In genomic region chr18:48990497-48991298, GRCh38 we compare ENCODE assay signal across 1 cellular context.
TF ChIP-seq lines count a peak whose summit lies in the region.

No MANE protein-coding gene starts in this region.

TF ChIP-seq in HepG2, 621 proteins besides CTCF, POLR2A, EP300 and RAD21 (continued from another document and continues in another):
- no peak for TF ChIP-seq HINFP (CRISPR knock-in tag; IDR thresholded peaks at IDR 0.05; ENCODE audit: low read depth)
- no peak for TF ChIP-seq KAT7 (CRISPR knock-in tag; IDR thresholded peaks at IDR 0.05; ENCODE audit: borderline replicate concordance)
- TF ChIP-seq RELA (CRISPR knock-in tag; IDR thresholded peaks at IDR 0.05) = no peak
- no peak for TF ChIP-seq NFKBIZ (CRISPR knock-in tag; IDR thresholded peaks at IDR 0.05)
- TF ChIP-seq CAMTA2 (CRISPR knock-in tag; IDR thresholded peaks at IDR 0.05; ENCODE audit: borderline replicate concordance) = no peak
- TF ChIP-seq TAF1 (CRISPR knock-in tag; IDR thresholded peaks at IDR 0.05) = no peak
- TF ChIP-seq ZNF263 (CRISPR knock-in tag; IDR thresholded peaks at IDR 0.05) = no peak
- no peak for TF ChIP-seq ZNF101 (CRISPR knock-in tag; IDR thresholded peaks at IDR 0.05; ENCODE audit: borderline replicate concordance, low read depth)
- TF ChIP-seq ZNF335 (CRISPR knock-in tag; IDR thresholded peaks at IDR 0.05) = no peak
- TF ChIP-seq ELK4 (CRISPR knock-in tag; IDR thresholded peaks at IDR 0.05; ENCODE audit: borderline replicate concordance) = no peak
- TF ChIP-seq ZNF710 (CRISPR knock-in tag; IDR thresholded peaks at IDR 0.05; ENCODE audit: borderline replicate concordance) = no peak
- no peak for TF ChIP-seq TFDP1 (CRISPR knock-in tag; IDR thresholded peaks at IDR 0.05; ENCODE audit: borderline replicate concordance)
- TF ChIP-seq ZSCAN9 (CRISPR knock-in tag; IDR thresholded peaks at IDR 0.05; ENCODE audit: borderline replicate concordance) = 0 out of 2 replicates have a peak, but pooled peaks have one; percentile 21
- TF ChIP-seq, protein P1, sequence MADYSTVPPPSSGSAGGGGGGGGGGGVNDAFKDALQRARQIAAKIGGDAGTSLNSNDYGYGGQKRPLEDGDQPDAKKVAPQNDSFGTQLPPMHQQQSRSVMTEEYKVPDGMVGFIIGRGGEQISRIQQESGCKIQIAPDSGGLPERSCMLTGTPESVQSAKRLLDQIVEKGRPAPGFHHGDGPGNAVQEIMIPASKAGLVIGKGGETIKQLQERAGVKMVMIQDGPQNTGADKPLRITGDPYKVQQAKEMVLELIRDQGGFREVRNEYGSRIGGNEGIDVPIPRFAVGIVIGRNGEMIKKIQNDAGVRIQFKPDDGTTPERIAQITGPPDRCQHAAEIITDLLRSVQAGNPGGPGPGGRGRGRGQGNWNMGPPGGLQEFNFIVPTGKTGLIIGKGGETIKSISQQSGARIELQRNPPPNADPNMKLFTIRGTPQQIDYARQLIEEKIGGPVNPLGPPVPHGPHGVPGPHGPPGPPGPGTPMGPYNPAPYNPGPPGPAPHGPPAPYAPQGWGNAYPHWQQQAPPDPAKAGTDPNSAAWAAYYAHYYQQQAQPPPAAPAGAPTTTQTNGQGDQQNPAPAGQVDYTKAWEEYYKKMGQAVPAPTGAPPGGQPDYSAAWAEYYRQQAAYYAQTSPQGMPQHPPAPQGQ (CRISPR knock-in tag; IDR thresholded peaks at IDR 0.05; ENCODE audit: borderline replicate concordance) = no peak
- no peak for TF ChIP-seq PCBP1 (IDR thresholded peaks at IDR 0.05; ENCODE audit: borderline replicate concordance, low read depth, low read length)
- TF ChIP-seq ZNF766 (CRISPR knock-in tag; IDR thresholded peaks at IDR 0.05; ENCODE audit: borderline replicate concordance) = no peak
- TF ChIP-seq, protein P2, sequence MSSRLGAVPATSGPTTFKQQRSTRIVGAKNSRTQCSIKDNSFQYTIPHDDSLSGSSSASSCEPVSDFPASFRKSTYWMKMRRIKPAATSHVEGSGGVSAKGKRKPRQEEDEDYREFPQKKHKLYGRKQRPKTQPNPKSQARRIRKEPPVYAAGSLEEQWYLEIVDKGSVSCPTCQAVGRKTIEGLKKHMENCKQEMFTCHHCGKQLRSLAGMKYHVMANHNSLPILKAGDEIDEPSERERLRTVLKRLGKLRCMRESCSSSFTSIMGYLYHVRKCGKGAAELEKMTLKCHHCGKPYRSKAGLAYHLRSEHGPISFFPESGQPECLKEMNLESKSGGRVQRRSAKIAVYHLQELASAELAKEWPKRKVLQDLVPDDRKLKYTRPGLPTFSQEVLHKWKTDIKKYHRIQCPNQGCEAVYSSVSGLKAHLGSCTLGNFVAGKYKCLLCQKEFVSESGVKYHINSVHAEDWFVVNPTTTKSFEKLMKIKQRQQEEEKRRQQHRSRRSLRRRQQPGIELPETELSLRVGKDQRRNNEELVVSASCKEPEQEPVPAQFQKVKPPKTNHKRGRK (CRISPR knock-in tag; IDR thresholded peaks at IDR 0.05) = no peak
- TF ChIP-seq MTF2 (CRISPR knock-in tag; IDR thresholded peaks at IDR 0.05; ENCODE audit: borderline replicate concordance) = peak; percentile 51; the same call in 1 of the 2 replicates
- TF ChIP-seq, protein P3, sequence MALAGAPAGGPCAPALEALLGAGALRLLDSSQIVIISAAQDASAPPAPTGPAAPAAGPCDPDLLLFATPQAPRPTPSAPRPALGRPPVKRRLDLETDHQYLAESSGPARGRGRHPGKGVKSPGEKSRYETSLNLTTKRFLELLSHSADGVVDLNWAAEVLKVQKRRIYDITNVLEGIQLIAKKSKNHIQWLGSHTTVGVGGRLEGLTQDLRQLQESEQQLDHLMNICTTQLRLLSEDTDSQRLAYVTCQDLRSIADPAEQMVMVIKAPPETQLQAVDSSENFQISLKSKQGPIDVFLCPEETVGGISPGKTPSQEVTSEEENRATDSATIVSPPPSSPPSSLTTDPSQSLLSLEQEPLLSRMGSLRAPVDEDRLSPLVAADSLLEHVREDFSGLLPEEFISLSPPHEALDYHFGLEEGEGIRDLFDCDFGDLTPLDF (CRISPR knock-in tag; IDR thresholded peaks at IDR 0.05) = no peak
- no peak for TF ChIP-seq NPAS2 (CRISPR knock-in tag; IDR thresholded peaks at IDR 0.05; ENCODE audit: borderline replicate concordance)
- TF ChIP-seq ATF3 (CRISPR knock-in tag; IDR thresholded peaks at IDR 0.05) = peak; percentile 88; the same call in 1 of the 2 replicates
- TF ChIP-seq SOX5 (CRISPR knock-in tag; IDR thresholded peaks at IDR 0.05; ENCODE audit: borderline replicate concordance) = peak; percentile 17; the same call in 1 of the 2 replicates
- TF ChIP-seq ELF4 (CRISPR knock-in tag; IDR thresholded peaks at IDR 0.05; ENCODE audit: borderline replicate concordance) = no peak
- TF ChIP-seq REL (CRISPR knock-in tag; conservative IDR thresholded peaks at IDR 0.05) = no peak
- TF ChIP-seq WIZ (CRISPR knock-in tag; IDR thresholded peaks at IDR 0.05) = no peak
- TF ChIP-seq SKIL (CRISPR knock-in tag; IDR thresholded peaks at IDR 0.05; ENCODE audit: borderline replicate concordance) = no peak
- TF ChIP-seq SNAPC2 (CRISPR knock-in tag; IDR thresholded peaks at IDR 0.05) = no peak
- no peak for TF ChIP-seq ZNF775 (CRISPR knock-in tag; IDR thresholded peaks at IDR 0.05; ENCODE audit: borderline replicate concordance)
- no peak for TF ChIP-seq RBM22 (optimal IDR thresholded peaks at IDR 0.05; ENCODE audit: low read length)
- no peak for TF ChIP-seq TRIM24 (CRISPR knock-in tag; IDR thresholded peaks at IDR 0.05)
- peak; percentile 94 for TF ChIP-seq ZBTB26 (CRISPR knock-in tag; IDR thresholded peaks at IDR 0.05; ENCODE audit: borderline replicate concordance)
- TF ChIP-seq HMGA1 (CRISPR knock-in tag; conservative IDR thresholded peaks at IDR 0.05) = no peak
- TF ChIP-seq SAP130 (CRISPR knock-in tag; IDR thresholded peaks at IDR 0.05; ENCODE audit: low read depth) = peak; percentile 71
- peak; percentile 29; the same call in 1 of the 2 replicates for TF ChIP-seq ZNF746 (CRISPR knock-in tag; IDR thresholded peaks at IDR 0.05)
- TF ChIP-seq ZNF619 (CRISPR knock-in tag; IDR thresholded peaks at IDR 0.05) = 0 out of 2 replicates have a peak, but pooled peaks have one; percentile 70
- TF ChIP-seq ZNF333 (CRISPR knock-in tag; IDR thresholded peaks at IDR 0.05; ENCODE audit: borderline replicate concordance) = no peak
- 0 out of 2 replicates have a peak, but pooled peaks have one; percentile 31 for TF ChIP-seq KAT8 (CRISPR knock-in tag; IDR thresholded peaks at IDR 0.05)
- TF ChIP-seq TERF1 (CRISPR knock-in tag; IDR thresholded peaks at IDR 0.05) = no peak
- TF ChIP-seq NR2F1 (CRISPR knock-in tag; IDR thresholded peaks at IDR 0.05) = peak; percentile 15 to 39; a peak in 2 of 4 replicates
- no peak for TF ChIP-seq TBX3 (IDR thresholded peaks at IDR 0.05; ENCODE audit: borderline replicate concordance)
- TF ChIP-seq ZNF260 (CRISPR knock-in tag; IDR thresholded peaks at IDR 0.05; ENCODE audit: borderline replicate concordance, low read depth) = no peak
- no peak for TF ChIP-seq EED (CRISPR knock-in tag; IDR thresholded peaks at IDR 0.05)
- no peak for TF ChIP-seq NR3C1 (CRISPR knock-in tag; IDR thresholded peaks at IDR 0.05)
- peak; percentile 30; the same call in 1 of the 2 replicates for TF ChIP-seq UBTF (CRISPR knock-in tag; IDR thresholded peaks at IDR 0.05)
- TF ChIP-seq KMT2A (CRISPR knock-in tag; IDR thresholded peaks at IDR 0.05) = no peak
- TF ChIP-seq SMARCC2 (IDR thresholded peaks at IDR 0.05) = no peak
- no peak for TF ChIP-seq PHF21A (CRISPR knock-in tag; IDR thresholded peaks at IDR 0.05)
